8 cellular contexts compared by ENCODE assay signal in the genomic region with DNA sequence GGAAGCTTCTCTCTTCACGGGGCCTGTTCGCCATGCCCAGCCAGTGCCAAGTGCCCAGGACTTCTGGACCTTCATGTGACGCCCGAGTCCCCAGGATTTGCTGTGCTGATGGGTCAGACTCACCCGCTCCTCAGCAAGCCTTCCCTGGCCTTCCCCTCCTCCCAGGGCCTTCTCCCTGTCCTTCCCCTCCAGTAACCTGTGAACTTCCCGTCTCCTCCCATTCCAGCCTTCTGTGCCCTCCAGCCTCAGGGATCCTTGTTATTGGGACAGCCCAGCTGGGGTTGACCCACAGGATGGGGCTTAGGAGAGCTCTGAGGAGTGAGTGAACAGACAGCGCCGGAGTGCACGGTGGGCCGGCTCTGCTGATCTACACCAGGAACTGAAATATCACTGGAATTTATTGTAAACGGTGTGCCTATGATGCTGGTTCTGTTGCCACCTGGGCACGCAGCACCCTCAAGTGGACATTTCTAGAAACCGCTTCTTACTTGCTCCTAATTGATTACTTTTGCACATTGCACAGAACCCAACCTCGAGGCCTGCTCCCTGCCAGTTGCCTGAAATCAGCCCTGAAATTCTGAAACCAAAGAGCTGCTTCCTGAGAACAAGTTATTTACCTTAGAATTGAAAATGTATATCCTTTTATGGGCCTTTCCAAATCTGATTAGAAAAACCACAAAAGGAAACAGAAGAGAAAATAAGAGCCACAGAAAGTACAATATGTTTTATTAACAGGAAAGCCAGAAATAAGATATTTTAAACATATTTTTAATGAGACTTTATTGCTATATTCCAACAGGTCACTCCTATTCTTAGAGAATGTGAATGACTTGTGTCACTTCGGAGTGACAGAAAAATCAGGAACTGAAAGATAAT. TPM values are rescaled to one million over a fixed set of nuclear protein-coding genes. Genes with fewer than 3 reads are reported as not detected.
DNase-seq lines count a peak whose midpoint lies in the region; ATAC-seq lines count a peak whose summit lies in the region.

No MANE protein-coding gene starts in this region.

- no peak for ATAC-seq in aorta (ENCODE audit: low FRiP score)

- H3K9ac ChIP-seq in mesendoderm (ENCODE audit: low read length): peak overlapping the region; percentile 7

- no peaks in the 10 kb centered on the region for H3K36me3 ChIP-seq in mesendoderm (ENCODE audit: control insufficient read depth, insufficient read depth, low read length)
- no peaks in the 10 kb centered on the region for H3K36me3 ChIP-seq in aorta (ENCODE audit: control insufficient read depth in 1 of 2, insufficient read depth in 2 of 2, low read length in 1 of 2)

- no peaks in the 10 kb centered on the region for H3K79me2 ChIP-seq in mesendoderm (ENCODE audit: control insufficient read depth, insufficient read depth, low read length)

- no peak overlapping the region for H3K23ac ChIP-seq in mesendoderm (ENCODE audit: low read length)

- H3K79me1 ChIP-seq in mesendoderm (ENCODE audit: low read length): no peaks in the 10 kb centered on the region

- H4K5ac ChIP-seq in mesendoderm (ENCODE audit: low read length): no peak overlapping the region

- DNase-seq in DMS79 treated with DMSO at 0.1 percent for 48 hours (lab: John Stamatoyannopoulos, UW): peak; percentile 25
- peak; percentile 79 for DNase-seq in LHCN-M2 (ENCODE audit: low read depth)
- peak; percentile 25 for DNase-seq in T follicular helper cell (ENCODE audit: low read depth)
- peak; percentile 55 for DNase-seq in central memory CD4-positive, alpha-beta T cell
- peak; percentile 57 for DNase-seq in mesendoderm
- DNase-seq in aorta: no peak
- DNase-seq in GDM1 (lab: John Stamatoyannopoulos, UW): no peak
- DNase-seq in GM19240 (ENCODE audit: insufficient read length, low spot score): no peak

- no peak overlapping the region for H2BK5ac ChIP-seq in mesendoderm (ENCODE audit: low read length)

- no CpG with 5 or more reads among the region's 15 CpGs for WGBS in mesendoderm (ENCODE audit: extremely low coverage, insufficient coverage, low lambda C conversion rate)
- 76 to 78% methylated on average over 15 of the region's 15 CpGs for WGBS in aorta, 2 donors

- no peak overlapping the region for H2BK120ac ChIP-seq in mesendoderm (ENCODE audit: low read depth, low read length)

- intact Hi-C loops in aorta (cut with DNase I): no loop called here

- no peak overlapping the region for H3K4ac ChIP-seq in mesendoderm (ENCODE audit: low read depth, low read length)

- H3K56ac ChIP-seq in mesendoderm (ENCODE audit: low read length): peak overlapping the region; percentile 70

- no peaks in the 10 kb centered on the region for H3K9me3 ChIP-seq in aorta (ENCODE audit: control insufficient read depth, low read length)

- H3K27ac ChIP-seq in mesendoderm (ENCODE audit: low read depth, low read length) (no peak overlapping the region), aorta (ENCODE audit: low read depth in 1 of 2, low read length in 2 of 2) (peak overlapping the region; percentile 53 to 88)

- H3K4me2 ChIP-seq in mesendoderm (ENCODE audit: low read length): no peak overlapping the region

- H3K4me3 ChIP-seq in mesendoderm (ENCODE audit: low read length) (no peak overlapping the region), aorta (ENCODE audit: low read length in 2 of 2) (no peak overlapping the region)

- H3K4me1 ChIP-seq in mesendoderm (ENCODE audit: control insufficient read depth, low read depth, low read length): peaks cover 21% of the 10 kb centered on the region
- H3K4me1 ChIP-seq in aorta (ENCODE audit: control insufficient read depth in 1 of 2, insufficient read depth in 2 of 2, low read length in 2 of 2): peaks cover 0 to 12% of the 10 kb centered on the region in 2 donors

- no peak overlapping the region for H2BK15ac ChIP-seq in mesendoderm (replicated peaks; ENCODE audit: low read depth)

- no peak overlapping the region for H3K18ac ChIP-seq in mesendoderm (ENCODE audit: low read length)

- H4K8ac ChIP-seq in mesendoderm (ENCODE audit: low read depth, low read length): no peak overlapping the region

- H2AK5ac ChIP-seq in mesendoderm (ENCODE audit: low read length): no peak overlapping the region

- H3K27me3 ChIP-seq in mesendoderm (ENCODE audit: insufficient read depth, low read length, poor library complexity): no peaks in the 10 kb centered on the region
- no peaks in the 10 kb centered on the region for H3K27me3 ChIP-seq in aorta (ENCODE audit: control insufficient read depth in 1 of 2, insufficient read depth in 2 of 2, low read length in 1 of 2)

RNA-seq across cellular contexts. Expression of gene SPAAR, which starts 1.6 kb away (rescaled TPM):
- total RNA-seq in LHCN-M2 (2014; rRNA removed) (0.17 and 0.38 TPM in 2 replicates), aorta (1 to 10 TPM; 4.0 to 4.5 TPM)
- 0.55 TPM for polyA plus RNA-seq in LHCN-M2 (2012)
- 0.60 TPM for polyA plus RNA-seq in mesendoderm (2013, experiment 1 of 2)
- polyA plus RNA-seq in mesendoderm (2013, experiment 2 of 2): 0.73 TPM
- under 1 TPM in 1 of 2 donors, not detected in 1; 0.82 TPM for polyA plus RNA-seq in aorta

RNA-seq across cellular contexts. Expression of gene HRCT1, which starts 4.8 kb away (rescaled TPM):
- total RNA-seq in LHCN-M2 (2014; rRNA removed) (1.5 and 2.1 TPM in 2 replicates), aorta (10 to 100 TPM; 14.2 to 23.1 TPM)
- 5.0 TPM for polyA plus RNA-seq in LHCN-M2 (2012)
- polyA plus RNA-seq in mesendoderm (2013, experiment 1 of 2): not detected
- polyA plus RNA-seq in mesendoderm (2013, experiment 2 of 2): not detected
- 10 to 100 TPM; 17.4 to 25.7 TPM for polyA plus RNA-seq in aorta

RNA-seq across cellular contexts. Expression of gene OR13J1, which starts 40.6 kb away (rescaled TPM):
- total RNA-seq in LHCN-M2 (2014; rRNA removed) (not detected in 2 replicates), aorta (not detected)
- not detected for polyA plus RNA-seq in LHCN-M2 (2012)
- polyA plus RNA-seq in mesendoderm (2013, experiment 1 of 2): not detected
- not detected for polyA plus RNA-seq in mesendoderm (2013, experiment 2 of 2)
- not detected for polyA plus RNA-seq in aorta

RNA-seq across cellular contexts. Expression of gene OR2S2, which starts 47.1 kb away (rescaled TPM):
- not detected in 2 replicates for total RNA-seq in LHCN-M2 (2014; rRNA removed)
- 0.06 TPM for polyA plus RNA-seq in LHCN-M2 (2012)
- not detected for polyA plus RNA-seq in mesendoderm (2013, experiment 1 of 2)
- not detected for polyA plus RNA-seq in mesendoderm (2013, experiment 2 of 2)
- total RNA-seq in aorta: not detected
- not detected for polyA plus RNA-seq in aorta

Comparison
In these comparisons a context has a peak if more than half of its experiments do, and no peak if none do; other contexts are left out.
1. DNase-seq: peak in DMS79 treated with DMSO at 0.1 percent for 48 hours (single experiment), LHCN-M2 (single experiment), T follicular helper cell (single experiment), central memory CD4-positive, alpha-beta T cell (single experiment) and mesendoderm (single experiment); none in aorta (0 of 2), GDM1 (single experiment) and GM19240 (single experiment).